In genomic region chr4:78520808-78521226, GRCh38 we compare ENCODE assay signal across 1 cellular context.
TF ChIP-seq lines count a peak whose summit lies in the region.

No MANE protein-coding gene starts in this region.

TF ChIP-seq in IMR-90, 13 proteins besides CTCF, POLR2A, EP300 and RAD21:
- TF ChIP-seq RFX5 (IDR thresholded peaks at IDR 0.05; ENCODE audit: low read depth, low read length) (no peak), FOS (IDR thresholded peaks at IDR 0.05; ENCODE audit: low read depth, low read length) (no peak), SMC3 (IDR thresholded peaks at IDR 0.05; ENCODE audit: low read depth, low read length) (no peak), CEBPB (IDR thresholded peaks at IDR 0.05; ENCODE audit: low read depth, low read length) (no peak), MXI1 (IDR thresholded peaks at IDR 0.05; ENCODE audit: borderline replicate concordance, low read depth, low read length) (no peak), MAZ (IDR thresholded peaks at IDR 0.05; ENCODE audit: borderline replicate concordance, low read depth, low read length) (no peak), MAFK (IDR thresholded peaks at IDR 0.05; ENCODE audit: low read depth, low read length) (no peak), BHLHE40 (IDR thresholded peaks at IDR 0.05; ENCODE audit: low read depth, low read length) (no peak), RCOR1 (IDR thresholded peaks at IDR 0.05; ENCODE audit: insufficient replicate concordance, low read length) (no peak), NFE2L2 (IDR thresholded peaks at IDR 0.05; ENCODE audit: low read depth, low read length) (no peak), CHD1 (IDR thresholded peaks at IDR 0.05; ENCODE audit: low read depth, low read length) (no peak)
- TF ChIP-seq, protein P1, sequence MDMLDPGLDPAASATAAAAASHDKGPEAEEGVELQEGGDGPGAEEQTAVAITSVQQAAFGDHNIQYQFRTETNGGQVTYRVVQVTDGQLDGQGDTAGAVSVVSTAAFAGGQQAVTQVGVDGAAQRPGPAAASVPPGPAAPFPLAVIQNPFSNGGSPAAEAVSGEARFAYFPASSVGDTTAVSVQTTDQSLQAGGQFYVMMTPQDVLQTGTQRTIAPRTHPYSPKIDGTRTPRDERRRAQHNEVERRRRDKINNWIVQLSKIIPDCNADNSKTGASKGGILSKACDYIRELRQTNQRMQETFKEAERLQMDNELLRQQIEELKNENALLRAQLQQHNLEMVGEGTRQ (IDR thresholded peaks at IDR 0.05; ENCODE audit: low read depth, low read length) = no peak
- TF ChIP-seq, protein P2, sequence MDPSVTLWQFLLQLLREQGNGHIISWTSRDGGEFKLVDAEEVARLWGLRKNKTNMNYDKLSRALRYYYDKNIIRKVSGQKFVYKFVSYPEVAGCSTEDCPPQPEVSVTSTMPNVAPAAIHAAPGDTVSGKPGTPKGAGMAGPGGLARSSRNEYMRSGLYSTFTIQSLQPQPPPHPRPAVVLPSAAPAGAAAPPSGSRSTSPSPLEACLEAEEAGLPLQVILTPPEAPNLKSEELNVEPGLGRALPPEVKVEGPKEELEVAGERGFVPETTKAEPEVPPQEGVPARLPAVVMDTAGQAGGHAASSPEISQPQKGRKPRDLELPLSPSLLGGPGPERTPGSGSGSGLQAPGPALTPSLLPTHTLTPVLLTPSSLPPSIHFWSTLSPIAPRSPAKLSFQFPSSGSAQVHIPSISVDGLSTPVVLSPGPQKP (IDR thresholded peaks at IDR 0.05; ENCODE audit: borderline replicate concordance, low read depth, low read length) = no peak
